ENCODE assay signal across 18 cellular contexts in the genomic region with DNA sequence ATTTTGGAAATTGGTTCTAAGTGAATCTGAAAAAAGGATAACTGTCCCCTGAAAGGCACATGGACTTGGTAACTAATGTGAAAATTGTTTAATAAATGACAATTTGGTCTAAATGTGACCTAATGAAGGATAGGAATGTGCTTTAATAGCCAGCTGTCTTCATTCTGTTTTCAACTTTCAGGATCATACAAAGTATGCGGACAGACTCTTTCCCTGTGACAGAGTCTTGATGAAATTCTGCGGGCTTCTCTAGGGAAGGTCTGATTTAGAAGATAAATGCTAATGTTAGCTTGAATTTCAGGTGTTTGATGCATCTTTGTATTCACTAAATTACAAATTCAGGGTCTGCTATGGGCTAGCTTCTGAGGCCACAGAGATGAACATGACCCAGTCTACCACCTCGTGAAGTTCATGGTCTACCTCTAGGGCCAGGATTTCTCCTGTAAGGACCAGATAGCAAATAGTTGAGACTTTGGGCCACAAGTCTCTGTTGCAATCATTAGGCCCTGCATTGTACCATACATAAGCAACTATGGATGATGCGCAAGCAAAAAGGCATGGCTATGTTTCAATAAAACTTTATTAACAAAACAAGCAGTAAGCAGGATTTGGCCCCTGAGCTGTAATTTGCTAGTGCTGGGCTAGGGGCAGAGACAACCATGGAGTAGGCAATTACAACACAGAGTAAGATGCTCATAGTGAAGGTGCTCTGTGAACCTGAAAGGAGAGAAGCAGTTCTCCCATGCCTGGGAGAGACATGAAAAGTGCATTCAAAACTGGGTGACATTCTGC.
"Had no signal": no experiment of that assay in that cellular context is flagged by ENCODE, and none has a peak within 500 bp of the region (broad histone marks: within the 10 kb centered on the region; RNA-seq: fewer than 3 reads in every experiment).

No MANE protein-coding gene starts in this region.

- FAIRE-seq: endometrium, small intestine had no signal

- H3K4me3 ChIP-seq: dorsolateral prefrontal cortex, esophagus muscularis mucosa, left lung, lower lobe of right lung, psoas muscle, sigmoid colon, vagina had no signal

- H3K4me1 ChIP-seq: left lung, lower lobe of right lung, parathyroid adenoma, psoas muscle, vagina had no signal

- H3K36me3 ChIP-seq: esophagus muscularis mucosa, left lung, lower lobe of right lung, sigmoid colon, vagina had no signal

- H3K27me3 ChIP-seq: esophagus muscularis mucosa, left lung, sigmoid colon, vagina had no signal

- H3K9me3 ChIP-seq: esophagus muscularis mucosa, left lung, lower lobe of right lung, psoas muscle, vagina had no signal

- H3K27ac ChIP-seq: dorsolateral prefrontal cortex, esophagus muscularis mucosa, left lung, lower lobe of right lung, parathyroid adenoma, psoas muscle, sigmoid colon, vagina had no signal

- DNase-seq: cortex of kidney; dorsolateral prefrontal cortex; effector CD8-positive, alpha-beta T cell; immature natural killer cell; left lung; lower lobe of right lung; midbrain; naive B cell; psoas muscle; retina; sigmoid colon; small intestine; stimulated activated CD4-positive, alpha-beta T cell treated with anti-CD3 and anti-CD28 coated beads, Interleukin-2, amount 100 ng/mL, for 48 hours; stimulated activated naive CD4-positive, alpha-beta T cell treated with Interleukin-2 at 50 U/mL for 16 hours had no signal
